ENCODE assay signal across 12 cellular contexts in genomic region chr13:46168818-46169217, GRCh38. TPM values are rescaled to one million over a fixed set of nuclear protein-coding genes. Genes with fewer than 3 reads are reported as not detected.
DNase-seq lines count a peak whose midpoint lies in the region; ATAC-seq and TF ChIP-seq lines count a peak whose summit lies in the region.
"Had no signal": no experiment of that assay in that cellular context is flagged by ENCODE, and none has a peak within 500 bp of the region (broad histone marks: within the 10 kb centered on the region; RNA-seq: fewer than 3 reads in every experiment).

No MANE protein-coding gene starts in this region.

- no peaks in the 10 kb centered on the region for H3K9me3 Mint-ChIP-seq in T-helper 2 cell treated with Interferon-gamma antibody and Interleukin-4, amounts not matched to agents 5 μg/mL and 100 μg/mL, for 36 hours
- H3K9me3 Mint-ChIP-seq in activated CD4-positive, alpha-beta memory T cell treated with anti-CD3 and anti-CD28 coated beads, Interleukin-2, amount 10 ng/mL, durations not matched to agents 7 days and 5 days = no peaks in the 10 kb centered on the region
- H3K9me3 Mint-ChIP-seq in neural crest cell = no peaks in the 10 kb centered on the region

- ATAC-seq in esophagus mucosa = no peak

- peak overlapping the region; percentile 79 for H3K27ac Mint-ChIP-seq in T-helper 2 cell treated with Interferon-gamma antibody and Interleukin-4, amounts not matched to agents 5 μg/mL and 100 μg/mL, for 36 hours
- peak overlapping the region; percentile 96 for H3K27ac Mint-ChIP-seq in activated CD4-positive, alpha-beta memory T cell treated with anti-CD3 and anti-CD28 coated beads, Interleukin-2, amount 10 ng/mL, durations not matched to agents 7 days and 5 days
- H3K27ac Mint-ChIP-seq in neural crest cell (ENCODE audit: unreplicated experiment) = peak overlapping the region; percentile 54

- CTCF ChIA-PET in activated CD4-positive, alpha-beta memory T cell treated with anti-CD3 and anti-CD28 coated beads, Interleukin-2, amount 10 ng/mL, durations not matched to agents 7 days and 5 days (lab: Charles Lee) = interaction anchor here (0.7 to 5.7 kb wide), 4 partner anchors 8 to 105 kb away, joined by 3 to 53 read pairs (median 4); partner anchors contain the start of gene LCP1

- DNase-seq in T-helper 2 cell treated with Interferon-gamma antibody and Interleukin-4, amounts not matched to agents 5 μg/mL and 100 μg/mL, for 36 hours (ENCODE audit: low spot score) = no peak
- DNase-seq in T-helper 2 cell (no peak), LNCaP clone FGC (ENCODE audit: low read depth) (no peak), neural crest cell (ENCODE audit: low read depth, low spot score) (no peak), RPMI8226 (no peak), DMS 273 (lab: John Stamatoyannopoulos, UW; ENCODE audit: unreplicated experiment) (no peak)
- no peak for DNase-seq in activated CD4-positive, alpha-beta memory T cell treated with anti-CD3 and anti-CD28 coated beads, Interleukin-2, amount 10 ng/mL, durations not matched to agents 7 days and 5 days
- DNase-seq: activated CD4-positive, alpha-beta T cell treated with anti-CD3 and anti-CD28 coated beads, Interleukin-2, amount 50 U/mL, for 1 hour; anterior cingulate cortex; DMS53; NCI-H2171 had no signal

- peak overlapping the region; percentile 63 for H3K4me3 ChIP-seq in LNCaP clone FGC (ENCODE audit: low read depth, low read length)

- H3K36me3 Mint-ChIP-seq in T-helper 2 cell treated with Interferon-gamma antibody and Interleukin-4, amounts not matched to agents 5 μg/mL and 100 μg/mL, for 36 hours (ENCODE audit: low read depth) = peaks cover 78% of the 10 kb centered on the region
- peaks cover 92% of the 10 kb centered on the region for H3K36me3 Mint-ChIP-seq in activated CD4-positive, alpha-beta memory T cell treated with anti-CD3 and anti-CD28 coated beads, Interleukin-2, amount 10 ng/mL, durations not matched to agents 7 days and 5 days (ENCODE audit: low read depth)
- H3K36me3 Mint-ChIP-seq in neural crest cell (ENCODE audit: low read depth) = no peaks in the 10 kb centered on the region

- H3K27me3 Mint-ChIP-seq in T-helper 2 cell treated with Interferon-gamma antibody and Interleukin-4, amounts not matched to agents 5 μg/mL and 100 μg/mL, for 36 hours (ENCODE audit: low read depth) = no peaks in the 10 kb centered on the region
- H3K27me3 Mint-ChIP-seq in activated CD4-positive, alpha-beta memory T cell treated with anti-CD3 and anti-CD28 coated beads, Interleukin-2, amount 10 ng/mL, durations not matched to agents 7 days and 5 days = no peaks in the 10 kb centered on the region
- no peaks in the 10 kb centered on the region for H3K27me3 Mint-ChIP-seq in neural crest cell (ENCODE audit: low read depth)

- POLR2A ChIA-PET in activated CD4-positive, alpha-beta memory T cell treated with anti-CD3 and anti-CD28 coated beads, Interleukin-2, amount 10 ng/mL, durations not matched to agents 7 days and 5 days (lab: Charles Lee) = interaction anchor here (1.2 to 18.7 kb wide), 6 partner anchors 3 to 27 kb away, joined by 7 to 552 read pairs (median 9); partner anchors contain the start of gene LCP1

- peaks cover 87% of the 10 kb centered on the region for H3K4me1 Mint-ChIP-seq in T-helper 2 cell treated with Interferon-gamma antibody and Interleukin-4, amounts not matched to agents 5 μg/mL and 100 μg/mL, for 36 hours (ENCODE audit: low read depth)
- peaks cover 95% of the 10 kb centered on the region for H3K4me1 Mint-ChIP-seq in activated CD4-positive, alpha-beta memory T cell treated with anti-CD3 and anti-CD28 coated beads, Interleukin-2, amount 10 ng/mL, durations not matched to agents 7 days and 5 days
- peaks cover 80% of the 10 kb centered on the region for H3K4me1 Mint-ChIP-seq in neural crest cell

- TF ChIP-seq CTCF in LNCaP clone FGC (IDR thresholded peaks at IDR 0.05; ENCODE audit: control insufficient read depth, extremely low read depth, insufficient read depth) (no peak), neural crest cell (conservative IDR thresholded peaks at IDR 0.05) (no peak)

- peak overlapping the region; percentile 95 for H3K4me3 Mint-ChIP-seq in T-helper 2 cell treated with Interferon-gamma antibody and Interleukin-4, amounts not matched to agents 5 μg/mL and 100 μg/mL, for 36 hours
- H3K4me3 Mint-ChIP-seq in activated CD4-positive, alpha-beta memory T cell treated with anti-CD3 and anti-CD28 coated beads, Interleukin-2, amount 10 ng/mL, durations not matched to agents 7 days and 5 days = peak overlapping the region; percentile 47
- no peak overlapping the region for H3K4me3 Mint-ChIP-seq in neural crest cell

RNA-seq across cellular contexts. Expression of gene LCP1, which starts 13.2 kb away (rescaled TPM):
- 1,000 to 10,000 TPM; 1,272 to 1,280 TPM for total RNA-seq in activated CD4-positive, alpha-beta memory T cell treated with anti-CD3 and anti-CD28 coated beads, Interleukin-2, amount 10 ng/mL, durations not matched to agents 7 days and 5 days
- total RNA-seq in neural crest cell = 7.6 and 8.5 TPM in 2 replicates
- 5.3 TPM for total RNA-seq in esophagus mucosa

RNA-seq across cellular contexts. Expression of gene LRRC63, which starts 42.9 kb away (rescaled TPM):
- total RNA-seq in activated CD4-positive, alpha-beta memory T cell treated with anti-CD3 and anti-CD28 coated beads, Interleukin-2, amount 10 ng/mL, durations not matched to agents 7 days and 5 days = 1 to 10 TPM in 1 of 2 experiments, under 1 TPM in 1; 0.83 to 1.1 TPM
- total RNA-seq in neural crest cell (0.37 and 0.52 TPM in 2 replicates), esophagus mucosa (not detected)

Comparison
In these comparisons a context has a peak if more than half of its experiments do, and no peak if none do; other contexts are left out.
1. RNA of gene LCP1, which starts 13.2 kb away (total RNA-seq): 1,272 to 1,280 TPM in activated CD4-positive, alpha-beta memory T cell treated with anti-CD3 and anti-CD28 coated beads, Interleukin-2, amount 10 ng/mL, durations not matched to agents 7 days and 5 days; 7.6 to 8.5 TPM in neural crest cell and 5.3 TPM in esophagus mucosa (single experiment); every median in the first group is over 100 times any median in the second.
2. Peak in every context shown above with its lines, with median percentiles within 50 percentile points of each other: H3K27ac Mint-ChIP-seq.